17 cellular contexts compared by ENCODE assay signal in genomic region chr5:166074839-166075481, GRCh38.
DNase-seq lines count a peak whose midpoint lies in the region; ATAC-seq and TF ChIP-seq lines count a peak whose summit lies in the region.
"Had no signal": no experiment of that assay in that cellular context is flagged by ENCODE, and none has a peak within 500 bp of the region (broad histone marks: within the 10 kb centered on the region; RNA-seq: fewer than 3 reads in every experiment).

No MANE protein-coding gene starts in this region.

- H3K9me3 ChIP-seq in HAP-1 = no peaks in the 10 kb centered on the region
- H3K9me3 ChIP-seq in BE2C = no peaks in the 10 kb centered on the region
- H3K9me3 ChIP-seq: right atrium auricular region, upper lobe of right lung had no signal

- no peaks in the 10 kb centered on the region for H3K36me3 Mint-ChIP-seq in progenitor cell of endocrine pancreas (ENCODE audit: insufficient read depth)
- H3K36me3 Mint-ChIP-seq: activated naive CD4-positive, alpha-beta T cell treated with anti-CD3 and anti-CD28 coated beads, Interleukin-2, amount 50 U/mL, for 24 hours had no signal

- H3K9me3 Mint-ChIP-seq in progenitor cell of endocrine pancreas (ENCODE audit: low read depth) = no peaks in the 10 kb centered on the region

- peaks cover 3% of the 10 kb centered on the region for H3K27me3 Mint-ChIP-seq in progenitor cell of endocrine pancreas
- H3K27me3 Mint-ChIP-seq: activated naive CD4-positive, alpha-beta T cell treated with anti-CD3 and anti-CD28 coated beads, Interleukin-2, amount 50 U/mL, for 24 hours had no signal

- H3K27ac Mint-ChIP-seq in progenitor cell of endocrine pancreas = peak overlapping the region; percentile 26
- H3K27ac Mint-ChIP-seq: activated naive CD4-positive, alpha-beta T cell treated with anti-CD3 and anti-CD28 coated beads, Interleukin-2, amount 50 U/mL, for 24 hours had no signal

- H3K4me3 ChIP-seq in HAP-1 (no peak overlapping the region), BE2C (ENCODE audit: low read depth, low read length) (no peak overlapping the region)
- H3K4me3 ChIP-seq: right atrium auricular region, upper lobe of right lung had no signal

- peak; percentile 75 to 96 for DNase-seq in HAP-1 (ENCODE audit: low spot score in 2 of 2)
- DNase-seq in iPS DF 19.7 (ENCODE audit: low read depth, low spot score) = peak; percentile 69
- no peak for DNase-seq in progenitor cell of endocrine pancreas (ENCODE audit: low spot score, unreplicated experiment)
- no peak for DNase-seq in BE2C
- no peak for DNase-seq in GOT3 (lab: John Stamatoyannopoulos, UW)
- no peak for DNase-seq in middle frontal gyrus (ENCODE audit: extremely low spot score, low spot score)
- DNase-seq: activated CD4-positive, CD25-positive, alpha-beta regulatory T cell treated with anti-CD3 and anti-CD28 coated beads, Interleukin-2, amount 50 U/mL, for 72 hours; cerebellar nuclear complex; glutamatergic neuron; NCI-H1105 treated with DMSO at 0.1 percent for 48 hours; NCI-H510A; occipital lobe; upper lobe of right lung had no signal

- TF ChIP-seq CTCF in progenitor cell of endocrine pancreas (IDR thresholded peaks at IDR 0.05; ENCODE audit: unreplicated experiment) = no peak
- TF ChIP-seq CTCF in BE2C (IDR thresholded peaks at IDR 0.05; ENCODE audit: low read depth, low read length) = no peak

- H3K27me3 ChIP-seq in HAP-1 (ENCODE audit: low read depth) (no peaks in the 10 kb centered on the region), BE2C (no peaks in the 10 kb centered on the region)
- H3K27me3 ChIP-seq: right atrium auricular region, upper lobe of right lung had no signal

- ATAC-seq in HG03135 (IDR thresholded peaks at IDR 0.05; ENCODE audit: unreplicated experiment) = no peak
- ATAC-seq: upper lobe of right lung had no signal

- in situ Hi-C loops in HAP-1 (cut with MboI; ENCODE audit: low sequenced_read_pairs) = no loop called here

- H3K4me1 ChIP-seq in HAP-1 (peaks cover 32% of the 10 kb centered on the region), BE2C (no peaks in the 10 kb centered on the region)
- H3K4me1 ChIP-seq: right atrium auricular region, upper lobe of right lung had no signal

- no peak overlapping the region for H3K4me3 Mint-ChIP-seq in progenitor cell of endocrine pancreas (ENCODE audit: low read depth)
- H3K4me3 Mint-ChIP-seq: activated naive CD4-positive, alpha-beta T cell treated with anti-CD3 and anti-CD28 coated beads, Interleukin-2, amount 50 U/mL, for 24 hours had no signal

- H3K36me3 ChIP-seq in HAP-1 (replicated peaks) = no peaks in the 10 kb centered on the region
- no peaks in the 10 kb centered on the region for H3K36me3 ChIP-seq in BE2C
- H3K36me3 ChIP-seq: right atrium auricular region, upper lobe of right lung had no signal

- no peaks in the 10 kb centered on the region for H3K4me1 Mint-ChIP-seq in progenitor cell of endocrine pancreas (ENCODE audit: low read depth)
- H3K4me1 Mint-ChIP-seq: activated naive CD4-positive, alpha-beta T cell treated with anti-CD3 and anti-CD28 coated beads, Interleukin-2, amount 50 U/mL, for 24 hours had no signal

TF ChIP-seq in PFSK-1, 5 proteins besides CTCF, POLR2A, EP300 and RAD21:
- TF ChIP-seq FOXP2 (optimal IDR thresholded peaks at IDR 0.05; ENCODE audit: borderline replicate concordance, extremely low read depth, extremely low read length, insufficient read depth) (peak; percentile 30), TAF1 (IDR thresholded peaks at IDR 0.05; ENCODE audit: borderline replicate concordance, insufficient read depth, low read length) (no peak)

Comparison
In these comparisons a context has a peak if more than half of its experiments do, and no peak if none do; other contexts are left out.
1. DNase-seq: peak in HAP-1 (2 of 2) and iPS DF 19.7 (single experiment); none in progenitor cell of endocrine pancreas (single experiment), BE2C (single experiment), GOT3 (single experiment) and middle frontal gyrus (single experiment).